Comparison of ENCODE assay signal across 8 cellular contexts in genomic region chr9:130857864-130858730, GRCh38. TPM values are rescaled to one million over a fixed set of nuclear protein-coding genes. Genes with fewer than 3 reads are reported as not detected.
A peak's percentile ranks its signal among the peaks of the same experiment; 100 is the strongest.
DNase-seq lines count a peak whose midpoint lies in the region; ATAC-seq and TF ChIP-seq lines count a peak whose summit lies in the region.

No MANE protein-coding gene starts in this region.

- peaks cover 56% of the 10 kb centered on the region for H3K4me1 Mint-ChIP-seq in glutamatergic neuron (ENCODE audit: low read depth, unreplicated experiment)

- H3K4me3 ChIP-seq in adipocyte (ENCODE audit: low read length) (peak overlapping the region; percentile 17), BE2C (ENCODE audit: low read depth, low read length) (no peak overlapping the region)

- TF ChIP-seq CTCF in glutamatergic neuron (IDR thresholded peaks at IDR 0.05; ENCODE audit: partially characterized antibody, unreplicated experiment) (no peak), BE2C (IDR thresholded peaks at IDR 0.05; ENCODE audit: low read depth, low read length) (no peak)

- H3K9ac ChIP-seq in adipocyte (ENCODE audit: low read length), result peak overlapping the region; percentile 34

- H3K4me1 ChIP-seq in adipocyte (ENCODE audit: control insufficient read depth, insufficient read depth, low read length) (peaks cover 62% of the 10 kb centered on the region), BE2C (no peaks in the 10 kb centered on the region)

- H3K36me3 Mint-ChIP-seq in glutamatergic neuron (ENCODE audit: unreplicated experiment), result no peaks in the 10 kb centered on the region

- peak overlapping the region; percentile 83 for H3K4me3 Mint-ChIP-seq in glutamatergic neuron (ENCODE audit: unreplicated experiment)

- H3K9me3 ChIP-seq in adipocyte (ENCODE audit: control insufficient read depth, low read length), result no peaks in the 10 kb centered on the region
- H3K9me3 ChIP-seq in BE2C, result no peaks in the 10 kb centered on the region

- H3K27ac Mint-ChIP-seq in glutamatergic neuron (ENCODE audit: unreplicated experiment), result peak overlapping the region; percentile 97

- H3K9me3 Mint-ChIP-seq in glutamatergic neuron (ENCODE audit: unreplicated experiment), result peaks cover 9% of the 10 kb centered on the region

- peaks cover 47% of the 10 kb centered on the region for H3K36me3 ChIP-seq in adipocyte (ENCODE audit: control insufficient read depth, insufficient read depth, low read length, severe bottlenecking)
- peaks cover 57% of the 10 kb centered on the region for H3K36me3 ChIP-seq in BE2C

- DNase-seq in EL, result peak; percentile 86
- peak; percentile 85 for DNase-seq in adipocyte (ENCODE audit: low read depth)
- DNase-seq in glutamatergic neuron, result peak; percentile 73
- peak; percentile 69 for DNase-seq in retina
- DNase-seq in BE2C, result no peak
- no peak for DNase-seq in NCI-H526 treated with DMSO at 0.1 percent for 48 hours (lab: John Stamatoyannopoulos, UW)

- H3K27me3 Mint-ChIP-seq in glutamatergic neuron (ENCODE audit: unreplicated experiment), result peaks cover 10% of the 10 kb centered on the region

- ATAC-seq in GM19023 (IDR thresholded peaks at IDR 0.05; ENCODE audit: unreplicated experiment) (no peak), GM19351 (IDR thresholded peaks at IDR 0.05; ENCODE audit: unreplicated experiment) (no peak)

- H3K27me3 ChIP-seq in adipocyte (replicated peaks; ENCODE audit: control insufficient read depth, insufficient read depth, low read length) (no peaks in the 10 kb centered on the region), BE2C (no peaks in the 10 kb centered on the region)

RNA-seq across cellular contexts. Expression of gene ABL1, which starts 23.0 kb away (rescaled TPM):
- total RNA-seq in glutamatergic neuron (ENCODE audit: unreplicated experiment), result 118 TPM
- 52.1 TPM for polyA plus RNA-seq in BE2C (2012; ENCODE audit: insufficient read depth, insufficient read length, low read depth)

RNA-seq across cellular contexts. Expression of gene QRFP, which starts 38.5 kb away (rescaled TPM):
- total RNA-seq in glutamatergic neuron (ENCODE audit: unreplicated experiment), result not detected
- polyA plus RNA-seq in BE2C (2012; ENCODE audit: insufficient read depth, insufficient read length, low read depth), result not detected

Comparison
In these comparisons a context has a peak if more than half of its experiments do, and no peak if none do; other contexts are left out.
1. DNase-seq: peak in EL (single experiment), adipocyte (single experiment), glutamatergic neuron (single experiment) and retina (single experiment); none in BE2C (single experiment) and NCI-H526 treated with DMSO at 0.1 percent for 48 hours (single experiment).